In genomic region chr11:44443836-44444769, GRCh38 we compare ENCODE assay signal across 17 cellular contexts.
"Had no signal": no experiment of that assay in that cellular context is flagged by ENCODE, and none has a peak within 500 bp of the region (broad histone marks: within the 10 kb centered on the region; RNA-seq: fewer than 3 reads in every experiment).

No MANE protein-coding gene starts in this region.

- H3K36me3 ChIP-seq: suprapubic skin had no signal

- H3K27ac ChIP-seq: suprapubic skin had no signal

- H3K4me3 Mint-ChIP-seq: activated CD4-positive, alpha-beta T cell treated with anti-CD3 and anti-CD28 coated beads, Interleukin-2, amount 10 ng/mL, durations not matched to agents 7 days and 5 days; activated naive CD4-positive, alpha-beta T cell treated with anti-CD3 and anti-CD28 coated beads, Interleukin-2, amount 10 ng/mL, durations not matched to agents 7 days and 5 days; activated T-helper 17 cell treated with anti-CD3 and anti-CD28 coated beads, Interleukin-2, amount 50 U/mL, for 72 hours; nephron; type B pancreatic cell had no signal

- H3K27ac Mint-ChIP-seq: activated CD4-positive, alpha-beta T cell treated with anti-CD3 and anti-CD28 coated beads, Interleukin-2, amount 10 ng/mL, durations not matched to agents 7 days and 5 days; activated naive CD4-positive, alpha-beta T cell treated with anti-CD3 and anti-CD28 coated beads, Interleukin-2, amount 10 ng/mL, durations not matched to agents 7 days and 5 days; activated T-helper 17 cell treated with anti-CD3 and anti-CD28 coated beads, Interleukin-2, amount 50 U/mL, for 72 hours; progenitor cell of endocrine pancreas; type B pancreatic cell had no signal

- DNase-seq: activated CD4-positive, alpha-beta T cell treated with anti-CD3 and anti-CD28 coated beads, Interleukin-2, amount 10 ng/mL, durations not matched to agents 7 days and 5 days; activated naive CD4-positive, alpha-beta T cell treated with anti-CD3 and anti-CD28 coated beads, Interleukin-2, amount 10 ng/mL, durations not matched to agents 7 days and 5 days; activated T-cell treated with anti-CD3 and anti-CD28 coated beads for 4 hours; foreskin fibroblast; glutamatergic neuron; hypothalamus; kidney glomerular epithelial cell; mesenchymal stem cell; right cardiac atrium; small intestine; stimulated activated CD4-positive, alpha-beta T cell treated with anti-CD3 and anti-CD28 coated beads, Interleukin-4, amount 100 ng/mL, for 24 hours; stimulated activated naive CD4-positive, alpha-beta T cell treated with Interleukin-2 at 50 U/mL for 16 hours had no signal

- H3K4me3 ChIP-seq: suprapubic skin had no signal

- H3K36me3 Mint-ChIP-seq: activated naive CD4-positive, alpha-beta T cell treated with anti-CD3 and anti-CD28 coated beads, Interleukin-2, amount 10 ng/mL, durations not matched to agents 7 days and 5 days; type B pancreatic cell had no signal

- H3K9me3 Mint-ChIP-seq: activated T-helper 17 cell treated with anti-CD3 and anti-CD28 coated beads, Interleukin-2, amount 50 U/mL, for 72 hours had no signal

- H3K4me1 Mint-ChIP-seq: activated CD4-positive, alpha-beta T cell treated with anti-CD3 and anti-CD28 coated beads, Interleukin-2, amount 10 ng/mL, durations not matched to agents 7 days and 5 days; activated naive CD4-positive, alpha-beta T cell treated with anti-CD3 and anti-CD28 coated beads, Interleukin-2, amount 10 ng/mL, durations not matched to agents 7 days and 5 days; activated T-helper 17 cell treated with anti-CD3 and anti-CD28 coated beads, Interleukin-2, amount 50 U/mL, for 72 hours had no signal

- ATAC-seq: activated T-helper 17 cell treated with anti-CD3 and anti-CD28 coated beads, Interleukin-2, amount 50 U/mL, for 72 hours; right cardiac atrium had no signal
